ENCODE assay signal across 8 cellular contexts in the genomic region with DNA sequence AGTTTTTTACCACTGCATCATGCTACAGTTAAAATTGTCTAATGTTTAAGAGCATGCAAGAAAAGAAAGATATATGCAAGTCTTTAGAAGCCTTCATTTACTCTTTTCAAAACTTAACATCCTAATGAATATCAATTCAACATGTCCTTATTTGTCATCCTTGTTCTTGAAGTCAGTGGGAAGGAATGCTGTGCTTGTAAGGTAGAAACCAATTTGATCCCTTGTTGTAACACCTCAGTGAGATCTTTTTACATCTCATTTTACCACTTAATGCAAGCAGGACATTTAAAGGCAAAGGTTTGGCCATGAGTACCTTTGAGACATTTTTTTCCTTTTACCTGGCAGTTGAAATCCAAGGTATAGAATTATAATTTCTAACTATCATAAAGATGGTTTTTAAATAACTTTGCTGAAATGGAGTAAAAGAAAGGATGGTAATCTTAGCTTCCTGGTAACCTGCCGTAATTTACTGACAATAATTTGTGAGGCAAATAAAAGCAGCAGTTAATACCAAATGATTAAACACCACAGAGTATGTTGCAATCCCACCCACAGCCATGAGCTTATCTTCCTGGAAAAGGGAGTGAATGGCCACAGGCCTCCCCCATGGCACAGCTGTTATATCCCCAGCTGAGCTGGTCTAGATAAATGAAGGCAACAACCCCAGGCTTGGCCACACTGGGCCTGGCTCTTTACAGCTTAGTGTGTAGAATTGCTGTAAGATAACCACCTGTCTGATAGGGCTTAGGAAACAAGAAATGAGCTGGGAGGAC. TPM values are rescaled to one million over a fixed set of nuclear protein-coding genes. Genes with fewer than 3 reads are reported as not detected.
DNase-seq lines count a peak whose midpoint lies in the region; ATAC-seq, FAIRE-seq and TF ChIP-seq lines count a peak whose summit lies in the region.

No MANE protein-coding gene starts in this region.

- H3K9me3 ChIP-seq in MG63 (no peaks in the 10 kb centered on the region), HepG2 (ENCODE audit: low read length) (no peaks in the 10 kb centered on the region)

- no peaks in the 10 kb centered on the region for H4K20me1 ChIP-seq in HepG2 (ENCODE audit: insufficient read depth, low read length)

- TF ChIP-seq EP300 in HepG2 (IDR thresholded peaks at IDR 0.05; ENCODE audit: low read depth in 2 of 2, low read length in 2 of 2) (peak in 1 of 2 experiments; percentile 9; a peak in 1 of 4 replicates), HepG2 (CRISPR knock-in tag; IDR thresholded peaks at IDR 0.05; ENCODE audit: borderline replicate concordance) (no peak)

- no peak overlapping the region for H3K27ac ChIP-seq in HepG2 (ENCODE audit: extremely low read length, insufficient read depth, low read length)

- peaks cover 7% of the 10 kb centered on the region; the same call in 1 of the 2 replicates for H3K4me1 ChIP-seq in HepG2 (ENCODE audit: insufficient read depth, low read length)

- POLR2A ChIA-PET in HepG2 (lab: Yijun Ruan, JAX): interaction anchor here (0.8 to 2.1 kb wide), 3 partner anchors 26 to 35 kb away, joined by 3 to 14 read pairs (median 3); a partner anchor contains a TSS

- H3K4me2 ChIP-seq in HepG2 (ENCODE audit: low read depth, low read length): no peak overlapping the region

- TF ChIP-seq RAD21 in HepG2 (CRISPR knock-in tag; IDR thresholded peaks at IDR 0.05): no peak

- in situ Hi-C loops in HepG2 (cut with HindIII; ENCODE audit: extremely low pct_ligation_motif_present, low pct_unique_long_range_greater_than_20kb): no loop called here

- FAIRE-seq in bronchial epithelial cell (lab: Jason Lieb, UNC) (no peak), HepG2 (lab: Jason Lieb, UNC) (no peak)

- H2AFZ ChIP-seq in HepG2 (ENCODE audit: low read length): no peak overlapping the region

- intact Hi-C loops in HepG2 (cut with micrococcal nuclease; ENCODE audit: unreplicated experiment): no loop called here
- intact Hi-C loops in activated T-helper 2 cell treated with anti-CD3 and anti-CD28 coated beads, Interferon-gamma antibody, Interleukin-2, Interleukin-4, amounts not matched to agents 10 μg/mL and 5 μg/mL and 100 μg/mL, durations not matched to agents 14 hours and 24 hours and 36 hours (cut with micrococcal nuclease): no loop called here

- H3K36me3 Mint-ChIP-seq in activated T-helper 2 cell treated with anti-CD3 and anti-CD28 coated beads, Interferon-gamma antibody, Interleukin-2, Interleukin-4, amounts not matched to agents 10 μg/mL and 5 μg/mL and 100 μg/mL, durations not matched to agents 14 hours and 24 hours and 36 hours (ENCODE audit: low read depth): no peaks in the 10 kb centered on the region

- no peaks in the 10 kb centered on the region for H3K9me3 Mint-ChIP-seq in activated T-helper 2 cell treated with anti-CD3 and anti-CD28 coated beads, Interferon-gamma antibody, Interleukin-2, Interleukin-4, amounts not matched to agents 10 μg/mL and 5 μg/mL and 100 μg/mL, durations not matched to agents 14 hours and 24 hours and 36 hours

- H3K27me3 Mint-ChIP-seq in activated T-helper 2 cell treated with anti-CD3 and anti-CD28 coated beads, Interferon-gamma antibody, Interleukin-2, Interleukin-4, amounts not matched to agents 10 μg/mL and 5 μg/mL and 100 μg/mL, durations not matched to agents 14 hours and 24 hours and 36 hours (ENCODE audit: low read depth): no peaks in the 10 kb centered on the region

- BruUV-seq in HepG2 (replicated peaks; lab: Mats Ljungman, UMichigan): no TSS peak

- H3K36me3 ChIP-seq in MG63: no peaks in the 10 kb centered on the region
- no peaks in the 10 kb centered on the region for H3K36me3 ChIP-seq in bronchial epithelial cell (ENCODE audit: control insufficient read depth, insufficient read depth, low read length)
- H3K36me3 ChIP-seq in HepG2 (replicated peaks in 1 of 2; ENCODE audit: control insufficient read depth in 1 of 2, insufficient read depth in 2 of 2, low read length in 2 of 2): no peaks in the 10 kb centered on the region

- TF ChIP-seq POLR2A in HepG2 (IDR thresholded peaks at IDR 0.05; ENCODE audit: insufficient read depth in 1 of 2, low read depth in 2 of 2, low read length in 2 of 2): no peak

- 78% methylated on average over 1 of the region's 1 CpG for WGBS in HepG2 (ENCODE audit: low lambda C conversion rate)

- H3K27ac Mint-ChIP-seq in activated T-helper 2 cell treated with anti-CD3 and anti-CD28 coated beads, Interferon-gamma antibody, Interleukin-2, Interleukin-4, amounts not matched to agents 10 μg/mL and 5 μg/mL and 100 μg/mL, durations not matched to agents 14 hours and 24 hours and 36 hours: no peak overlapping the region

- peaks cover 1% of the 10 kb centered on the region for H3K4me1 Mint-ChIP-seq in activated T-helper 2 cell treated with anti-CD3 and anti-CD28 coated beads, Interferon-gamma antibody, Interleukin-2, Interleukin-4, amounts not matched to agents 10 μg/mL and 5 μg/mL and 100 μg/mL, durations not matched to agents 14 hours and 24 hours and 36 hours (ENCODE audit: low read depth)

- TF ChIP-seq CTCF in bronchial epithelial cell (IDR thresholded peaks at IDR 0.05; ENCODE audit: insufficient read depth, low read length, severe bottlenecking): no peak
- no peak for TF ChIP-seq CTCF in HepG2 (CRISPR knock-in tag; IDR thresholded peaks at IDR 0.05)

- CTCF ChIA-PET in HepG2 (lab: Yijun Ruan, JAX; ENCODE audit: low intra/inter-chr PET ratio, low total read pairs): no interaction called here

- no peak overlapping the region for H3K4me3 ChIP-seq in MG63
- no peak overlapping the region for H3K4me3 ChIP-seq in bronchial epithelial cell (ENCODE audit: low read depth, low read length)
- no peak overlapping the region for H3K4me3 ChIP-seq in HepG2 (replicated peaks in 1 of 3; ENCODE audit: insufficient read depth in 1 of 3, low read depth in 2 of 3, low read length in 3 of 3)

- DNase-seq in Ammon's horn (ENCODE audit: low spot score) (peak; percentile 7), MG63 (peak; percentile 16), bronchial epithelial cell (ENCODE audit: low read depth) (peak; percentile 88), HepG2 (ENCODE audit: low spot score) (peak; percentile 70), retina (no peak), NCI-H345 treated with DMSO at 0.1 percent for 48 hours (lab: John Stamatoyannopoulos, UW; ENCODE audit: unreplicated experiment) (no peak)
- no peak for DNase-seq in activated T-helper 2 cell treated with anti-CD3 and anti-CD28 coated beads, Interferon-gamma antibody, Interleukin-2, Interleukin-4, amounts not matched to agents 10 μg/mL and 5 μg/mL and 100 μg/mL, durations not matched to agents 14 hours and 24 hours and 36 hours (ENCODE audit: low spot score)

- H3K27me3 ChIP-seq in MG63 (no peaks in the 10 kb centered on the region), bronchial epithelial cell (ENCODE audit: control insufficient read depth, insufficient read depth, low read length) (no peaks in the 10 kb centered on the region), HepG2 (ENCODE audit: control insufficient read depth in 1 of 2, insufficient read depth in 2 of 2, low read length in 2 of 2) (no peaks in the 10 kb centered on the region)

- no peak overlapping the region for H3K4me3 Mint-ChIP-seq in activated T-helper 2 cell treated with anti-CD3 and anti-CD28 coated beads, Interferon-gamma antibody, Interleukin-2, Interleukin-4, amounts not matched to agents 10 μg/mL and 5 μg/mL and 100 μg/mL, durations not matched to agents 14 hours and 24 hours and 36 hours (ENCODE audit: low read depth)

- ATAC-seq in HepG2 (peak; percentile 56), HG02938 (IDR thresholded peaks at IDR 0.05; ENCODE audit: unreplicated experiment) (no peak)

- no peak overlapping the region for H3K9ac ChIP-seq in HepG2 (ENCODE audit: insufficient read depth, low read depth, low read length)

- H3K79me2 ChIP-seq in HepG2 (ENCODE audit: insufficient read depth, low read length): no peaks in the 10 kb centered on the region

RNA-seq across cellular contexts. Expression of a gene that starts 33.2 kb away (rescaled TPM):
- 17.7 and 20.4 TPM in 2 replicates for total RNA-seq in MG63 (2014; rRNA removed; shearing (Covaris generic); ENCODE audit: low replicate concordance)
- total RNA-seq in bronchial epithelial cell (76.9 and 95.5 TPM in 2 replicates), HepG2 (2016; rRNA removed; fragmentation: Illumina TruSeq; extraction: Trizol) (123 and 135 TPM in 2 replicates)
- total RNA-seq in HepG2 (2016; cell fraction: cytosol; rRNA removed; fragmentation: Illumina TruSeq; extraction: Trizol; ENCODE audit: low read depth): 98.8 and 127 TPM in 2 replicates
- 127 and 145 TPM in 2 replicates for total RNA-seq in HepG2 (2016; cell fraction: insoluble cytoplasmic fraction; rRNA removed; fragmentation: Illumina TruSeq; extraction: Trizol)
- total RNA-seq in HepG2 (2016; cell fraction: membrane; rRNA removed; fragmentation: Illumina TruSeq; extraction: Trizol): 62.4 and 67.2 TPM in 2 replicates
- total RNA-seq in HepG2 (2016; cell fraction: nucleus; rRNA removed; fragmentation: Illumina TruSeq; extraction: Trizol): 136 and 152 TPM in 2 replicates
- 44.9 and 49.4 TPM in 2 replicates for polyA plus RNA-seq in HepG2 (2011; rRNA removed)
- polyA plus RNA-seq in HepG2 (2011; cell fraction: cytosol; rRNA removed): 17.6 and 28.4 TPM in 2 replicates
- 37.0 and 38.5 TPM in 2 replicates for polyA plus RNA-seq in HepG2 (2011; cell fraction: nucleus; rRNA removed)
- 57.6 and 63.3 TPM in 2 replicates for polyA plus RNA-seq in HepG2 (2012)
- 1.6 and 2.2 TPM in 2 replicates for polyA plus RNA-seq in HepG2 (2016; cell fraction: cytosol; fragmentation: Illumina TruSeq; extraction: Trizol; ENCODE audit: low read depth)
- 83.4 and 92.4 TPM in 2 replicates for polyA plus RNA-seq in HepG2 (2016; cell fraction: insoluble cytoplasmic fraction; fragmentation: Illumina TruSeq; extraction: Trizol; ENCODE audit: low read depth)
- 9.6 and 10.8 TPM in 2 replicates for polyA plus RNA-seq in HepG2 (2016; cell fraction: membrane; fragmentation: Illumina TruSeq; extraction: Trizol; ENCODE audit: low read depth)
- 89.5 and 94.1 TPM in 2 replicates for polyA plus RNA-seq in HepG2 (2016; cell fraction: nucleus; fragmentation: Illumina TruSeq; extraction: Trizol; ENCODE audit: insufficient read depth, low read depth)
- 16.3 and 63.5 TPM in 2 replicates for polyA minus RNA-seq in HepG2 (2011; rRNA and poly(A)+ RNA removed; ENCODE audit: low replicate concordance)
- polyA minus RNA-seq in HepG2 (2011; cell fraction: cytosol; rRNA and poly(A)+ RNA removed): 84.7 and 102 TPM in 2 replicates
- 292 and 316 TPM in 2 replicates for polyA minus RNA-seq in HepG2 (2011; cell fraction: nucleus; rRNA and poly(A)+ RNA removed)
- 26.0 and 26.2 TPM in 2 replicates for total RNA-seq in activated T-helper 2 cell treated with anti-CD3 and anti-CD28 coated beads, Interferon-gamma antibody, Interleukin-2, Interleukin-4, amounts not matched to agents 10 μg/mL and 5 μg/mL and 100 μg/mL, durations not matched to agents 14 hours and 24 hours and 36 hours

RNA-seq across cellular contexts. Expression of a gene that starts 33.9 kb away (rescaled TPM):
- total RNA-seq in MG63 (2014; rRNA removed; shearing (Covaris generic); ENCODE audit: low replicate concordance): 1.9 and 11.8 TPM in 2 replicates
- 1.8 and 2.8 TPM in 2 replicates for total RNA-seq in bronchial epithelial cell
- 21.1 and 22.4 TPM in 2 replicates for total RNA-seq in HepG2 (2016; rRNA removed; fragmentation: Illumina TruSeq; extraction: Trizol)
- total RNA-seq in HepG2 (2016; cell fraction: cytosol; rRNA removed; fragmentation: Illumina TruSeq; extraction: Trizol; ENCODE audit: low read depth): 13.0 and 13.5 TPM in 2 replicates
- total RNA-seq in HepG2 (2016; cell fraction: insoluble cytoplasmic fraction; rRNA removed; fragmentation: Illumina TruSeq; extraction: Trizol): 20.7 and 22.3 TPM in 2 replicates
- 18.6 and 18.9 TPM in 2 replicates for total RNA-seq in HepG2 (2016; cell fraction: membrane; rRNA removed; fragmentation: Illumina TruSeq; extraction: Trizol)
- 16.1 and 23.9 TPM in 2 replicates for total RNA-seq in HepG2 (2016; cell fraction: nucleus; rRNA removed; fragmentation: Illumina TruSeq; extraction: Trizol)
- 3.9 and 4.2 TPM in 2 replicates for polyA plus RNA-seq in HepG2 (2011; rRNA removed)
- polyA plus RNA-seq in HepG2 (2011; cell fraction: cytosol; rRNA removed): 2.7 and 4.3 TPM in 2 replicates
- polyA plus RNA-seq in HepG2 (2011; cell fraction: nucleus; rRNA removed): 4.0 and 5.7 TPM in 2 replicates
- 8.4 and 10.9 TPM in 2 replicates for polyA plus RNA-seq in HepG2 (2012)
- 12.3 and 14.0 TPM in 2 replicates for polyA plus RNA-seq in HepG2 (2016; cell fraction: cytosol; fragmentation: Illumina TruSeq; extraction: Trizol; ENCODE audit: low read depth)
- 22.9 and 29.9 TPM in 2 replicates for polyA plus RNA-seq in HepG2 (2016; cell fraction: insoluble cytoplasmic fraction; fragmentation: Illumina TruSeq; extraction: Trizol; ENCODE audit: low read depth)
- 16.3 and 16.6 TPM in 2 replicates for polyA plus RNA-seq in HepG2 (2016; cell fraction: membrane; fragmentation: Illumina TruSeq; extraction: Trizol; ENCODE audit: low read depth)
- polyA plus RNA-seq in HepG2 (2016; cell fraction: nucleus; fragmentation: Illumina TruSeq; extraction: Trizol; ENCODE audit: insufficient read depth, low read depth): 18.7 and 24.5 TPM in 2 replicates
- polyA minus RNA-seq in HepG2 (2011; rRNA and poly(A)+ RNA removed; ENCODE audit: low replicate concordance): 5.4 and 7.3 TPM in 2 replicates
- polyA minus RNA-seq in HepG2 (2011; cell fraction: cytosol; rRNA and poly(A)+ RNA removed): 3.7 and 4.5 TPM in 2 replicates
- 13.8 and 15.0 TPM in 2 replicates for polyA minus RNA-seq in HepG2 (2011; cell fraction: nucleus; rRNA and poly(A)+ RNA removed)
- total RNA-seq in activated T-helper 2 cell treated with anti-CD3 and anti-CD28 coated beads, Interferon-gamma antibody, Interleukin-2, Interleukin-4, amounts not matched to agents 10 μg/mL and 5 μg/mL and 100 μg/mL, durations not matched to agents 14 hours and 24 hours and 36 hours: 7.0 and 8.8 TPM in 2 replicates

Comparison
In these comparisons a context has a peak if more than half of its experiments do, and no peak if none do; other contexts are left out.
1. DNase-seq: peak in Ammon's horn (single experiment), MG63 (single experiment), bronchial epithelial cell (single experiment) and HepG2 (single experiment); none in retina (single experiment), activated T-helper 2 cell treated with anti-CD3 and anti-CD28 coated beads, Interferon-gamma antibody, Interleukin-2, Interleukin-4, amounts not matched to agents 10 μg/mL and 5 μg/mL and 100 μg/mL, durations not matched to agents 14 hours and 24 hours and 36 hours (single experiment) and NCI-H345 treated with DMSO at 0.1 percent for 48 hours (single experiment).